ENCODE assay signal across 18 cellular contexts in the genomic region with DNA sequence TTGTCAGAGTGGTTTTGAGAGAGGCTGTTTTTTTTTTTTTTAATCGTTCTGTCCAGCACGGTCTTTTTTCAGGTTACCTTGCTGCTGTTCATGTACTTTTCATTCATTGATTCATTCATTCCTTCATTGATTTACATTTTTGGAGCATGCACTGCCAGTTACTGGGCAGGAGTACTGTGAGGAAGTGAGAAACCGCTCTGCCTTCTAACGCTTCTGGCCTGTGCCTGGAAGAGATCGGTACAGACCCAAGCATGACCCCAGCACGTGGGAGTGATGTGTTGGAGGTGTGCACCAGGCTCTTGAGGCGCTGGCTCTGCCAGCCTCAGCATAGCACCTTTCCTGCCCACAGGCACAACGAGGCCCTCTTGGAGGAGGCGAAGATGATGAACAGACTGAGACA.
"Had no signal": no experiment of that assay in that cellular context is flagged by ENCODE, and none has a peak within 500 bp of the region (broad histone marks: within the 10 kb centered on the region; RNA-seq: fewer than 3 reads in every experiment).

No MANE protein-coding gene starts in this region.

- ATAC-seq: gastrocnemius medialis, heart right ventricle, pancreas had no signal

- H3K27ac Mint-ChIP-seq: endodermal cell had no signal

- H3K27ac ChIP-seq: gastrocnemius medialis, heart right ventricle, pancreas, tibial nerve, vagina had no signal

- H3K4me3 ChIP-seq: gastrocnemius medialis, heart right ventricle, lung, pancreas, tibial nerve, vagina had no signal

- DNase-seq: activated CD4-positive, alpha-beta memory T cell treated with anti-CD3 and anti-CD28 coated beads, Interleukin-2, amount 10 ng/mL, durations not matched to agents 7 days and 5 days; activated naive CD4-positive, alpha-beta T cell treated with Interleukin-2 at 50 U/mL for 16 hours; endodermal cell; erythroblast; gastrocnemius medialis; heart right ventricle; islet precursor cell; midbrain; pancreas; retina; stimulated activated CD4-positive, alpha-beta T cell treated with anti-CD3 and anti-CD28 coated beads, Interleukin-2, amount 100 ng/mL, for 48 hours; stimulated activated naive CD4-positive, alpha-beta T cell treated with Interleukin-2 at 50 U/mL for 16 hours; substantia nigra had no signal

- H3K9me3 ChIP-seq: gastrocnemius medialis, pancreas, tibial nerve, vagina had no signal

- H3K9me3 Mint-ChIP-seq: activated CD4-positive, alpha-beta memory T cell treated with anti-CD3 and anti-CD28 coated beads, Interleukin-2, amount 10 ng/mL, durations not matched to agents 7 days and 5 days had no signal

- H3K4me3 Mint-ChIP-seq: activated CD4-positive, alpha-beta memory T cell treated with anti-CD3 and anti-CD28 coated beads, Interleukin-2, amount 10 ng/mL, durations not matched to agents 7 days and 5 days; endodermal cell had no signal

- FAIRE-seq: astrocyte, bronchial epithelial cell, pancreas had no signal

- H3K27me3 Mint-ChIP-seq: activated CD4-positive, alpha-beta memory T cell treated with anti-CD3 and anti-CD28 coated beads, Interleukin-2, amount 10 ng/mL, durations not matched to agents 7 days and 5 days had no signal

- H3K27me3 ChIP-seq: gastrocnemius medialis, heart right ventricle, pancreas, tibial nerve, vagina had no signal
